16 cellular contexts compared by ENCODE assay signal in the genomic region with DNA sequence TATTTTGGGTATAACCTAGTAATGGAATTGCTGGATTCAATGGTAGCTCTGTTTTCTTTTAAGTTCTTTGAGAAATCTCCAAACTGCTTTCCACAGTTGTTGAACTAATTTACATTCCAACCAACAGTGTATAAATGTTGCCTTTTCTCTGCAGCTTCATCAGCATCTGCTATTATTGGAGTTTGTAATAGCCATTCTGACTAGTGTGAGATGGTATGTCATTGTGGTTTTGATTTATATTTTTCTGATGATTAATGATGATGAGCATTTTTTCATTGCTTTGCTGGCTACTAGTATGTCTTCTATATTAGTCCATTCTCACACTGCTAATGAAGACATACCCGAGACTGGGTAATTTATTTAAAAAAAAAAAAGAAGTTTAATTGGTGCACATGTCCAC.
DNase-seq lines count a peak whose midpoint lies in the region; ATAC-seq and TF ChIP-seq lines count a peak whose summit lies in the region.
"Had no signal": no experiment of that assay in that cellular context is flagged by ENCODE, and none has a peak within 500 bp of the region (broad histone marks: within the 10 kb centered on the region; RNA-seq: fewer than 3 reads in every experiment).

No MANE protein-coding gene starts in this region.

- no peak overlapping the region for H3K4me3 ChIP-seq in epithelial cell of esophagus (ENCODE audit: low read length)
- no peak overlapping the region for H3K4me3 ChIP-seq in tibial nerve
- H3K4me3 ChIP-seq: BLaER1 had no signal

- WGBS in tibial nerve, 2 donors: 97 to 98% methylated on average over 1 of the region's 1 CpG

- TF ChIP-seq EP300 in tibial nerve (IDR thresholded peaks at IDR 0.05): no peak

- no peak for TF ChIP-seq CTCF in epithelial cell of esophagus (IDR thresholded peaks at IDR 0.05; ENCODE audit: insufficient read depth, low read depth, low read length, missing control alignments)
- TF ChIP-seq CTCF in tibial nerve (IDR thresholded peaks at IDR 0.05): no peak

- TF ChIP-seq POLR2A in tibial nerve (IDR thresholded peaks at IDR 0.05): no peak

- no peak for ATAC-seq in left lobe of liver

- no peaks in the 10 kb centered on the region for H3K4me1 ChIP-seq in tibial nerve
- H3K4me1 ChIP-seq: BLaER1 had no signal

- no peaks in the 10 kb centered on the region for H3K27me3 ChIP-seq in tibial nerve
- H3K27me3 ChIP-seq: BLaER1 had no signal

- no peaks in the 10 kb centered on the region for H3K36me3 ChIP-seq in tibial nerve
- H3K36me3 ChIP-seq: BLaER1 had no signal

- DNase-seq in ELR (ENCODE audit: low read depth) (peak; percentile 45), M059J (ENCODE audit: low read depth) (peak; percentile 43), epithelial cell of esophagus (ENCODE audit: low read depth) (peak; percentile 70), non-pigmented ciliary epithelial cell (ENCODE audit: low read depth) (peak; percentile 26), left lobe of liver (ENCODE audit: low spot score) (no peak), AML-193 (lab: John Stamatoyannopoulos, UW) (no peak), tibial nerve (ENCODE audit: low spot score in 2 of 2) (no peak)
- no peak for DNase-seq in stimulated activated CD4-positive, alpha-beta T cell treated with anti-CD3 and anti-CD28 coated beads, Interleukin-1b, Interleukin-23, amount 100 ng/mL, for 48 hours
- DNase-seq: DND-41, Karpas-422, NCI-H1417, NCI-H1930, NCI-H2171, NCI-H446 treated with DMSO at 0.1 percent for 48 hours, NCI-H748 treated with DMSO at 0.1 percent for 48 hours had no signal

- H3K9me3 ChIP-seq in tibial nerve: peaks cover 0 to 4% (median 0%) of the 10 kb centered on the region in 4 donors
- H3K9me3 ChIP-seq: BLaER1 had no signal

- no peak overlapping the region for H3K27ac ChIP-seq in tibial nerve
- H3K27ac ChIP-seq: BLaER1 had no signal

Comparison
In these comparisons a context has a peak if more than half of its experiments do, and no peak if none do; other contexts are left out.
1. DNase-seq: peak in ELR (single experiment), M059J (single experiment), epithelial cell of esophagus (single experiment) and non-pigmented ciliary epithelial cell (single experiment); none in left lobe of liver (single experiment), AML-193 (0 of 2), stimulated activated CD4-positive, alpha-beta T cell treated with anti-CD3 and anti-CD28 coated beads, Interleukin-1b, Interleukin-23, amount 100 ng/mL, for 48 hours (single experiment) and tibial nerve (0 of 2).